9 cellular contexts compared by ENCODE assay signal in genomic region chr19:42433503-42434260, GRCh38. TPM values are rescaled to one million over a fixed set of nuclear protein-coding genes. Genes with fewer than 3 reads are reported as not detected.
DNase-seq lines count a peak whose midpoint lies in the region; ATAC-seq and TF ChIP-seq lines count a peak whose summit lies in the region.
"Had no signal": no experiment of that assay in that cellular context is flagged by ENCODE, and none has a peak within 500 bp of the region (broad histone marks: within the 10 kb centered on the region; RNA-seq: fewer than 3 reads in every experiment).

No MANE protein-coding gene starts in this region.

- no peaks in the 10 kb centered on the region for H3K79me2 ChIP-seq in neural progenitor cell (ENCODE audit: low read depth)

- no peak for TF ChIP-seq EP300 in transverse colon (IDR thresholded peaks at IDR 0.05; ENCODE audit: low read depth)

- H3K9me3 ChIP-seq in neural progenitor cell (ENCODE audit: low read depth): no peaks in the 10 kb centered on the region
- H3K9me3 ChIP-seq in transverse colon: no peaks in the 10 kb centered on the region

- WGBS in transverse colon (ENCODE audit: low coverage in 1 of 2), 2 donors: 36 to 44% methylated on average over 7 to 9 of the region's 9 CpGs

- H3K36me3 Mint-ChIP-seq in activated T-cell treated with anti-CD3 and anti-CD28 coated beads, Interleukin-2, amount 50 U/mL, for 72 hours (ENCODE audit: insufficient read depth in 2 of 2): no peaks in the 10 kb centered on the region
- no peaks in the 10 kb centered on the region for H3K36me3 Mint-ChIP-seq in neural progenitor cell

- H3K27me3 Mint-ChIP-seq in activated T-cell treated with anti-CD3 and anti-CD28 coated beads, Interleukin-2, amount 50 U/mL, for 72 hours (ENCODE audit: low read depth): no peaks in the 10 kb centered on the region
- H3K27me3 Mint-ChIP-seq in neural progenitor cell (ENCODE audit: insufficient read depth, low read depth): peaks cover 2% of the 10 kb centered on the region

- no peak for TF ChIP-seq POLR2A in transverse colon (IDR thresholded peaks at IDR 0.05)

- H3K4me1 ChIP-seq in neural progenitor cell (peaks cover 8% of the 10 kb centered on the region), transverse colon (peaks cover 3 to 13% (median 5%) of the 10 kb centered on the region in 4 donors)

- in situ Hi-C loops in transverse colon (cut with MboI; ENCODE audit: low pct_ligation_motif_present in 1 of 4, low pct_unique_long_range_greater_than_20kb in 1 of 4, low sequenced_read_pairs in 3 of 4): no loop called here

- no peak overlapping the region for H2AFZ ChIP-seq in neural progenitor cell (replicated peaks)

- H3K4me3 Mint-ChIP-seq in activated T-cell treated with anti-CD3 and anti-CD28 coated beads, Interleukin-2, amount 50 U/mL, for 72 hours: peak overlapping the region in 1 of 2 donors; percentile 61
- H3K4me3 Mint-ChIP-seq in neural progenitor cell: no peak overlapping the region

- H3K27me3 ChIP-seq in H7 (ENCODE audit: control insufficient read depth, insufficient read depth, low read length) (no peaks in the 10 kb centered on the region), neural progenitor cell (no peaks in the 10 kb centered on the region), transverse colon (no peaks in the 10 kb centered on the region)

- intact Hi-C loops in transverse colon (cut with DNase I; ENCODE audit: low total_unique reads): no loop called here

- H3K9ac ChIP-seq in neural progenitor cell: no peak overlapping the region

- H3K27ac ChIP-seq in neural progenitor cell (no peak overlapping the region), transverse colon (peak overlapping the region; percentile 23 to 66 (median 49))

- H4K20me1 ChIP-seq in neural progenitor cell (ENCODE audit: low read depth): peaks cover 10% of the 10 kb centered on the region

- TF ChIP-seq CTCF in AG09309 (IDR thresholded peaks at IDR 0.05; ENCODE audit: control insufficient read depth, insufficient read depth, low read depth, low read length, missing control alignments) (peak; percentile 63), fibroblast of villous mesenchyme (IDR thresholded peaks at IDR 0.05; ENCODE audit: insufficient read depth, low read depth, low read length) (peak; percentile 79), neural progenitor cell (IDR thresholded peaks at IDR 0.05) (peak; percentile 91), transverse colon (IDR thresholded peaks at IDR 0.05) (peak; percentile 59 to 83 (median 71))

- H3K4me1 Mint-ChIP-seq in activated T-cell treated with anti-CD3 and anti-CD28 coated beads, Interleukin-2, amount 50 U/mL, for 72 hours (ENCODE audit: low read depth): peaks cover 11% of the 10 kb centered on the region
- H3K4me1 Mint-ChIP-seq in neural progenitor cell: peaks cover 8% of the 10 kb centered on the region

- peaks cover 15% of the 10 kb centered on the region for H3F3A ChIP-seq in neural progenitor cell (ENCODE audit: low read depth)

- no peak for DNase-seq in AG09309 (ENCODE audit: low read depth)
- DNase-seq in H7: peak; percentile 72
- peak; percentile 92 for DNase-seq in OCI-M1 (lab: John Stamatoyannopoulos, UW)
- DNase-seq in activated T-cell treated with anti-CD3 and anti-CD28 coated beads, Interleukin-2, amount 50 U/mL, for 72 hours: peak; percentile 70 to 75
- peak; percentile 61 for DNase-seq in fibroblast of villous mesenchyme (ENCODE audit: low read depth)
- DNase-seq in neural progenitor cell (ENCODE audit: low spot score): peak; percentile 88
- peak; percentile 93 for DNase-seq in transverse colon
- DNase-seq in NCI-H774 (lab: John Stamatoyannopoulos, UW): no peak

- peak overlapping the region; percentile 19 for H3K4me2 ChIP-seq in neural progenitor cell

- H3K36me3 ChIP-seq in H7 (replicated peaks; ENCODE audit: control insufficient read depth, insufficient read depth, low read length) (no peaks in the 10 kb centered on the region), neural progenitor cell (no peaks in the 10 kb centered on the region), transverse colon (no peaks in the 10 kb centered on the region)

- peak; percentile 73 to 85 for ATAC-seq in activated T-cell treated with anti-CD3 and anti-CD28 coated beads, Interleukin-2, amount 50 U/mL, for 72 hours (replicated peaks in 1 of 2)

- H3K4me3 ChIP-seq in AG09309 (ENCODE audit: control insufficient read depth, low read depth, low read length) (no peak overlapping the region), H7 (ENCODE audit: insufficient read depth, low read depth, low read length) (no peak overlapping the region), fibroblast of villous mesenchyme (ENCODE audit: low read depth, low read length) (no peak overlapping the region), neural progenitor cell (no peak overlapping the region), transverse colon (no peak overlapping the region)

- no peak overlapping the region for H3K27ac Mint-ChIP-seq in activated T-cell treated with anti-CD3 and anti-CD28 coated beads, Interleukin-2, amount 50 U/mL, for 72 hours
- H3K27ac Mint-ChIP-seq in neural progenitor cell: peak overlapping the region; percentile 61

- no peaks in the 10 kb centered on the region for H3K9me3 Mint-ChIP-seq in activated T-cell treated with anti-CD3 and anti-CD28 coated beads, Interleukin-2, amount 50 U/mL, for 72 hours
- no peaks in the 10 kb centered on the region for H3K9me3 Mint-ChIP-seq in neural progenitor cell

RNA-seq across cellular contexts. Expression of gene LIPE, which starts 6.5 kb away (rescaled TPM):
- total RNA-seq in H7 (2014; rRNA removed; shearing (Covaris generic)): 7.5 and 8.2 TPM in 2 replicates
- total RNA-seq in activated T-cell treated with anti-CD3 and anti-CD28 coated beads, Interleukin-2, amount 50 U/mL, for 72 hours: 10 to 100 TPM; 46.5 to 53.8 TPM
- total RNA-seq in fibroblast of villous mesenchyme (2.3 and 3.0 TPM in 2 replicates), neural progenitor cell (ENCODE audit: low replicate concordance) (3.5 and 5.0 TPM in 2 replicates), transverse colon (10 to 100 TPM in 3 of 4 donors, 1 to 10 TPM in 1; 7.1 to 60.2 (median 25.9) TPM)

RNA-seq across cellular contexts. Expression of gene CXCL17, which starts 9.1 kb away (rescaled TPM):
- total RNA-seq in H7 (2014; rRNA removed; shearing (Covaris generic)): not detected in 2 replicates
- not detected for total RNA-seq in activated T-cell treated with anti-CD3 and anti-CD28 coated beads, Interleukin-2, amount 50 U/mL, for 72 hours
- not detected in 2 replicates for total RNA-seq in fibroblast of villous mesenchyme
- total RNA-seq in neural progenitor cell (ENCODE audit: low replicate concordance): 0.12 TPM in 1 of 2 replicates, not detected in the other
- not detected for total RNA-seq in transverse colon
- total RNA-seq: skeletal muscle tissue had no signal

RNA-seq across cellular contexts. Expression of gene CNFN, which starts 43.6 kb away (rescaled TPM):
- total RNA-seq in H7 (2014; rRNA removed; shearing (Covaris generic)): 7.8 and 11.5 TPM in 2 replicates
- total RNA-seq in activated T-cell treated with anti-CD3 and anti-CD28 coated beads, Interleukin-2, amount 50 U/mL, for 72 hours: 1 to 10 TPM in 1 of 2 donors, under 1 TPM in 1; 0.53 to 2.1 TPM
- 0.32 TPM in 1 of 2 replicates, not detected in the other for total RNA-seq in fibroblast of villous mesenchyme
- 2.9 and 3.2 TPM in 2 replicates for total RNA-seq in neural progenitor cell (ENCODE audit: low replicate concordance)
- total RNA-seq in transverse colon: 1 to 10 TPM in 1 of 4 donors, not detected in 3; 2.7 TPM
- total RNA-seq: skeletal muscle tissue had no signal

Comparison
In these comparisons a context has a peak if more than half of its experiments do, and no peak if none do; other contexts are left out.
1. DNase-seq: peak in H7 (single experiment), OCI-M1 (single experiment), activated T-cell treated with anti-CD3 and anti-CD28 coated beads, Interleukin-2, amount 50 U/mL, for 72 hours (2 of 2), fibroblast of villous mesenchyme (single experiment), neural progenitor cell (single experiment) and transverse colon (single experiment); none in AG09309 (single experiment) and NCI-H774 (single experiment).
2. Peak in every context shown above with its lines, with median percentiles within 50 percentile points of each other: CTCF ChIP-seq.